ENCODE assay signal across 8 cellular contexts in the genomic region with DNA sequence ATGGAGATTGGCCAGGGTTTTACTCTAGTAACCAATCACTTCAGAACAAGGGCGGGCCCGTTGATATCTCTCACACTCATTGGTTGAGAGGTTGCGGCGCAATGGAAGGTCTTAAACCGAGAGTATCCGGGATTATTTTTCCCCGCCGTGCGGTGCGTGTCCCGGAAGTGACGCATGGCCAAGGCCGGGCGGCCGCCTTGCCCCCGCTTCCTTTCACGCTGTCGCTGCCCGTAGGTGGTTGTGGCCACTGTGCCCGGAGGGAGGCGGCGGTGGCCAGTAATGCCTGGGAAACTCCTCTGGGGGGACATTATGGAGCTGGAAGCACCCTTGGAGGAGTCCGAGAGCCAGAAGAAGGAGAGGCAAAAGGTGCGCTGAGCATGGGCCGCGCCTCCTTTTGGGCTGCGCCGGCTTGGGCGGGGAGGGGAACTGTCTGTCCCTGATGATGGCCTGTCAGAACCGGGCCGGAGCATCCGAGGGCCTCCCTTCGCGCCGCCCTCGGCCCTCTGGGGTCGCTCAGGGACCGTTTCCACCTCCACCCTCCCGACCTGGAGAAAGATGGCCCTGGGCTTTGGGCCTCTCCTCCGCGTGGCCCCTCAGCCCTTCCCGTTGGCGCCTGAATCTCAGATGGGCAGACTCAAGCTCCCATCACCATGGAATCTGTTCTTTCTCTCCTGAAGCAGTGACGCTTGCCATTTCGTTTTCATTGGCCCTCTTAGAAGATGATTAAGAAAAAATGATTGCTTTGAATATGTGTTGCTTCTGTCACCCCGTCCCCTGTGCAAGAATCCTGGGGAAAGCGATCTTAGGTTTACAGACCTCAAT. TPM values are rescaled to one million over a fixed set of nuclear protein-coding genes. Genes with fewer than 3 reads are reported as not detected.
DNase-seq lines count a peak whose midpoint lies in the region; ATAC-seq and TF ChIP-seq lines count a peak whose summit lies in the region.

A gene with protein sequence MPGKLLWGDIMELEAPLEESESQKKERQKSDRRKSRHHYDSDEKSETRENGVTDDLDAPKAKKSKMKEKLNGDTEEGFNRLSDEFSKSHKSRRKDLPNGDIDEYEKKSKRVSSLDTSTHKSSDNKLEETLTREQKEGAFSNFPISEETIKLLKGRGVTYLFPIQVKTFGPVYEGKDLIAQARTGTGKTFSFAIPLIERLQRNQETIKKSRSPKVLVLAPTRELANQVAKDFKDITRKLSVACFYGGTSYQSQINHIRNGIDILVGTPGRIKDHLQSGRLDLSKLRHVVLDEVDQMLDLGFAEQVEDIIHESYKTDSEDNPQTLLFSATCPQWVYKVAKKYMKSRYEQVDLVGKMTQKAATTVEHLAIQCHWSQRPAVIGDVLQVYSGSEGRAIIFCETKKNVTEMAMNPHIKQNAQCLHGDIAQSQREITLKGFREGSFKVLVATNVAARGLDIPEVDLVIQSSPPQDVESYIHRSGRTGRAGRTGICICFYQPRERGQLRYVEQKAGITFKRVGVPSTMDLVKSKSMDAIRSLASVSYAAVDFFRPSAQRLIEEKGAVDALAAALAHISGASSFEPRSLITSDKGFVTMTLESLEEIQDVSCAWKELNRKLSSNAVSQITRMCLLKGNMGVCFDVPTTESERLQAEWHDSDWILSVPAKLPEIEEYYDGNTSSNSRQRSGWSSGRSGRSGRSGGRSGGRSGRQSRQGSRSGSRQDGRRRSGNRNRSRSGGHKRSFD (plus strand): TSS at position 210 of the 822 bp plus-strand sequence. CDS start 70 bp downstream, at position 280.

- H3K27ac Mint-ChIP-seq in activated B cell treated with CpG ODN at 0.5 μM for 24 hours (peak within 1 kb of the TSS; percentile 98), immature natural killer cell (peak within 1 kb of the TSS; percentile 95 to 100 (median 99))

- H3K27me3 Mint-ChIP-seq in activated B cell treated with CpG ODN at 0.5 μM for 24 hours (no peaks in the 10 kb centered on the region), immature natural killer cell (ENCODE audit: low read depth in 3 of 3) (peaks cover 7 to 15% (median 11%) of the 10 kb centered on the region in 3 donors)

- POLR2A ChIA-PET in activated B cell treated with CpG ODN at 0.5 μM for 24 hours (lab: Charles Lee): interaction anchor here (0.6 to 2.2 kb wide), 8 partner anchors 9 to 569 kb away, joined by 3 to 29 read pairs (median 6); a partner anchor contains a TSS

- H3K27ac ChIP-seq in caudate nucleus (ENCODE audit: low read depth, low read length) (peak within 1 kb of the TSS; percentile 99), spleen (peak within 1 kb of the TSS; percentile 93 to 100 (median 99))

- H3K9me3 ChIP-seq in spleen: no peaks in the 10 kb centered on the region

- in situ Hi-C loops in GM18951 (cut with MboI; ENCODE audit: low sequenced_read_pairs, unreplicated experiment): no loop called here

- H3K27me3 ChIP-seq in spleen (replicated peaks in 1 of 7): peaks cover 0 to 3% (median 0%) of the 10 kb centered on the region in 7 donors

- H3K4me3 Mint-ChIP-seq in activated B cell treated with CpG ODN at 0.5 μM for 24 hours (peak within 1 kb of the TSS; percentile 98), immature natural killer cell (peak within 1 kb of the TSS; percentile 89 to 99 (median 96))

- CTCF ChIA-PET in activated B cell treated with CpG ODN at 0.5 μM for 24 hours (lab: Charles Lee): no interaction called here

- H3K36me3 Mint-ChIP-seq in activated B cell treated with CpG ODN at 0.5 μM for 24 hours (ENCODE audit: low read depth) (peaks cover 16% of the 10 kb centered on the region), immature natural killer cell (peaks cover 1 to 7% (median 3%) of the 10 kb centered on the region in 3 donors)

- peaks cover 0 to 3% (median 0%) of the 10 kb centered on the region in 6 donors for H3K36me3 ChIP-seq in spleen

- TF ChIP-seq POLR2A in GM18951 (IDR thresholded peaks at IDR 0.05; ENCODE audit: extremely low read depth, insufficient read depth, insufficient read length) (peak; percentile 88), spleen (IDR thresholded peaks at IDR 0.05) (peak in 1 of 3 donors; percentile 47)

- no peaks in the 10 kb centered on the region for H3K9me3 Mint-ChIP-seq in activated B cell treated with CpG ODN at 0.5 μM for 24 hours
- no peaks in the 10 kb centered on the region for H3K9me3 Mint-ChIP-seq in immature natural killer cell

- peak; percentile 97 for ATAC-seq in HG03196 (IDR thresholded peaks at IDR 0.05; ENCODE audit: unreplicated experiment)
- peak; percentile 96 for ATAC-seq in activated B cell treated with CpG ODN at 0.5 μM for 24 hours (ENCODE audit: low read depth)

- peak within 1 kb of the TSS; percentile 58 to 89 (median 72) for H3K4me3 ChIP-seq in spleen

- no peak for TF ChIP-seq CTCF in activated B cell treated with CpG ODN at 0.5 μM for 24 hours (IDR thresholded peaks at IDR 0.05)
- peak in 4 of 11 experiments; percentile 33 to 53 (median 51) for TF ChIP-seq CTCF in spleen (IDR thresholded peaks at IDR 0.05 in 8 of 11, conservative IDR thresholded peaks at IDR 0.05 in 3 of 11)

- 0 to 1% (median 0%) methylated on average over 21 to 47 of the region's 47 CpGs for WGBS in spleen, 5 donors

- peaks cover 40% of the 10 kb centered on the region for H3K4me1 Mint-ChIP-seq in activated B cell treated with CpG ODN at 0.5 μM for 24 hours
- peaks cover 43 to 53% of the 10 kb centered on the region in 2 donors for H3K4me1 Mint-ChIP-seq in immature natural killer cell

- peaks cover 17 to 57% (median 37%) of the 10 kb centered on the region in 6 donors for H3K4me1 ChIP-seq in spleen

- intact Hi-C loops in activated B cell treated with CpG ODN at 0.5 μM for 24 hours (cut with micrococcal nuclease): loop anchor here (1.0 to 10.0 kb wide), 13 partner anchors 55 to 1052 kb away; a partner anchor contains a TSS
- intact Hi-C loops in spleen (cut with DNase I; ENCODE audit: low total_unique reads): no loop called here

- DNase-seq in AG08396 (ENCODE audit: low spot score) (peak; percentile 94), NCI-H345 (lab: John Stamatoyannopoulos, UW) (peak; percentile 97), activated B cell treated with CpG ODN at 0.5 μM for 24 hours (peak; percentile 92), caudate nucleus (lab: John Stamatoyannopoulos, UW) (peak; percentile 73 to 100 (median 96)), immature natural killer cell (peak; percentile 97), spleen (peak; percentile 99)

RNA-seq across cellular contexts. Expression of the gene that starts here (rescaled TPM):
- 36.3 and 41.7 TPM in 2 replicates for total RNA-seq in activated B cell treated with CpG ODN at 0.5 μM for 24 hours
- 10 to 100 TPM; 29.6 to 53.9 (median 32.5) TPM for polyA plus RNA-seq in immature natural killer cell
- total RNA-seq in spleen: 10 to 100 TPM; 23.7 to 33.6 (median 29.6) TPM
- polyA plus RNA-seq in spleen: 10 to 100 TPM; 19.2 to 28.8 (median 22.4) TPM

Comparison
In these comparisons a context has a peak if more than half of its experiments do, and no peak if none do; other contexts are left out.
1. Peak in every context shown above with its lines: DNase-seq, ATAC-seq, H3K4me3 ChIP-seq and H3K27ac ChIP-seq.